ENCODE assay signal across 15 cellular contexts in the genomic region with DNA sequence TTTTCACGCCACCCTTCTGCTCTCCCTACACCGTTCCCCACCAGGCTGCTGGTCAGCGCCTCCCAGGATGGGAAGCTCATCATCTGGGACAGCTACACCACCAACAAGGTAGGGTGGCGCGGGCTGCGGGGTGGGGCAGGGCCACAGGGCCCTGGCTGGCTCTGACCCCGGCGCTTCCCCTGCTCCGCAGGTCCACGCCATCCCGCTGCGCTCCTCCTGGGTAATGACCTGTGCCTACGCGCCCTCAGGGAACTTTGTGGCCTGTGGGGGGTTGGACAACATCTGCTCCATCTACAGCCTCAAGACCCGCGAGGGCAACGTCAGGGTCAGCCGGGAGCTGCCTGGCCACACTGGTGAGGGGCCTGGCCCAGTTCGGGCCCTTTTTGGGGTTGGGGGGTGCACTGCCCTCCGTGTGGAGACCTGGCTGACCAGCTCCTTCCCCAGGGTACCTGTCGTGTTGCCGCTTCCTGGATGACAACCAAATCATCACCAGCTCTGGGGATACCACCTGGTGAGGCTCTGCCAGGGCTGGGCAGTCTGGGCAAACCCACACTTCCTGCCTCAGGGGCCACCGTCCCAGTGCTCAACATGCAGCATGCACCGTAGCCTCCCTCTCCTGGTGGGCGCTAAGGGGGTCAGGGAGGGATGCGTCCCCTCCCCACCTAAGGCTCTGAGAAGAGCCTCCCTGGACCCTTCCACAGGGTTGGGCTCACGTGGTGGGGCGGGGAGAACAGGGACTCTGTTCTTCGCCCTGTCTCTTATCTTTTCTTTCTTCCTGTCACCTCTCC. TPM values are rescaled to one million over a fixed set of nuclear protein-coding genes. Genes with fewer than 3 reads are reported as not detected.
A peak's percentile ranks its signal among the peaks of the same experiment; 100 is the strongest.
DNase-seq lines count a peak whose midpoint lies in the region; ATAC-seq and TF ChIP-seq lines count a peak whose summit lies in the region.
"Had no signal": no experiment of that assay in that cellular context is flagged by ENCODE, and none has a peak within 500 bp of the region (broad histone marks: within the 10 kb centered on the region; RNA-seq: fewer than 3 reads in every experiment).

No MANE protein-coding gene starts in this region.

- H3K4me1 ChIP-seq in esophagus muscularis mucosa = peaks cover 22 to 65% (median 60%) of the 10 kb centered on the region in 4 donors

- TF ChIP-seq EP300 in esophagus muscularis mucosa (IDR thresholded peaks at IDR 0.05) = no peak

- no peaks in the 10 kb centered on the region for H3K27me3 ChIP-seq in esophagus muscularis mucosa

- TF ChIP-seq POLR2A in esophagus muscularis mucosa (IDR thresholded peaks at IDR 0.05; ENCODE audit: low read depth) = no peak

- H3K4me3 ChIP-seq in esophagus muscularis mucosa = no peak overlapping the region

- H3K4me1 Mint-ChIP-seq in T-helper 1 cell treated with Interleukin-12 subunit alpha and Interleukin-12 subunit beta and Interleukin-4 antibody, amounts not matched to agents 30 μg/mL and 1 μg/mL, for 36 hours (ENCODE audit: low read depth) = peaks cover 8% of the 10 kb centered on the region
- H3K4me1 Mint-ChIP-seq in T-helper 17 cell (peaks cover 38% of the 10 kb centered on the region), progenitor cell of endocrine pancreas (ENCODE audit: low read depth) (peaks cover 2% of the 10 kb centered on the region)

- H3K9me3 Mint-ChIP-seq in T-helper 1 cell treated with Interleukin-12 subunit alpha and Interleukin-12 subunit beta and Interleukin-4 antibody, amounts not matched to agents 30 μg/mL and 1 μg/mL, for 36 hours = no peaks in the 10 kb centered on the region
- no peaks in the 10 kb centered on the region for H3K9me3 Mint-ChIP-seq in progenitor cell of endocrine pancreas (ENCODE audit: low read depth)

- H3K36me3 Mint-ChIP-seq in T-helper 1 cell treated with Interleukin-12 subunit alpha and Interleukin-12 subunit beta and Interleukin-4 antibody, amounts not matched to agents 30 μg/mL and 1 μg/mL, for 36 hours (ENCODE audit: low read depth) = peaks cover 14% of the 10 kb centered on the region
- H3K36me3 Mint-ChIP-seq in T-helper 17 cell (ENCODE audit: low read depth) (peaks cover 4% of the 10 kb centered on the region), progenitor cell of endocrine pancreas (ENCODE audit: insufficient read depth) (peaks cover 6% of the 10 kb centered on the region)

- ATAC-seq in T-helper 17 cell (no peak), HG03520 (IDR thresholded peaks at IDR 0.05; ENCODE audit: unreplicated experiment) (no peak)

- no peaks in the 10 kb centered on the region for H3K9me3 ChIP-seq in T-helper 17 cell (ENCODE audit: control insufficient read depth, low read length, poor library complexity, severe bottlenecking)
- no peaks in the 10 kb centered on the region for H3K9me3 ChIP-seq in esophagus muscularis mucosa

- H3K27ac Mint-ChIP-seq in T-helper 1 cell treated with Interleukin-12 subunit alpha and Interleukin-12 subunit beta and Interleukin-4 antibody, amounts not matched to agents 30 μg/mL and 1 μg/mL, for 36 hours = peak overlapping the region; percentile 81
- H3K27ac Mint-ChIP-seq in T-helper 17 cell (peak overlapping the region; percentile 53), progenitor cell of endocrine pancreas (peak overlapping the region; percentile 80)

- TF ChIP-seq CTCF in esophagus muscularis mucosa (IDR thresholded peaks at IDR 0.05) (no peak), progenitor cell of endocrine pancreas (IDR thresholded peaks at IDR 0.05; ENCODE audit: unreplicated experiment) (no peak)

- peak overlapping the region in 3 of 4 donors; percentile 98 to 100 (median 99) for H3K27ac ChIP-seq in esophagus muscularis mucosa (replicated peaks in 1 of 4)
- H3K27ac ChIP-seq: HL-60 had no signal

- H3K36me3 ChIP-seq in esophagus muscularis mucosa = peaks cover 34 to 61% (median 60%) of the 10 kb centered on the region in 4 donors

- no peaks in the 10 kb centered on the region for H3K27me3 Mint-ChIP-seq in T-helper 1 cell treated with Interleukin-12 subunit alpha and Interleukin-12 subunit beta and Interleukin-4 antibody, amounts not matched to agents 30 μg/mL and 1 μg/mL, for 36 hours (ENCODE audit: low read depth)
- H3K27me3 Mint-ChIP-seq in T-helper 17 cell (no peaks in the 10 kb centered on the region), progenitor cell of endocrine pancreas (no peaks in the 10 kb centered on the region)

- DNase-seq in T-helper 1 cell (no peak), T-helper 17 cell (no peak), esophagus muscularis mucosa (ENCODE audit: extremely low spot score) (no peak), progenitor cell of endocrine pancreas (ENCODE audit: low spot score, unreplicated experiment) (no peak), AG08396 (ENCODE audit: low spot score) (no peak), T1000 (lab: John Stamatoyannopoulos, UW) (no peak)
- DNase-seq: activated CD4-positive, alpha-beta T cell treated with anti-CD3 and anti-CD28 coated beads, Interleukin-2, amount 50 U/mL, for 4 hours; erythroblast; NCI-H524 treated with DMSO at 0.1 percent for 48 hours; SIG-M5; stimulated activated CD8-positive, alpha-beta memory T cell treated with anti-CD3 and anti-CD28 coated beads, Interleukin-4, amount 100 ng/mL, for 48 hours had no signal

- intact Hi-C loops in esophagus muscularis mucosa (cut with DNase I) = no loop called here

- WGBS in esophagus muscularis mucosa = 86% methylated on average over 23 of the region's 29 CpGs

- H3K4me3 Mint-ChIP-seq in T-helper 1 cell treated with Interleukin-12 subunit alpha and Interleukin-12 subunit beta and Interleukin-4 antibody, amounts not matched to agents 30 μg/mL and 1 μg/mL, for 36 hours = peak overlapping the region; percentile 70
- H3K4me3 Mint-ChIP-seq in T-helper 17 cell (peak overlapping the region; percentile 36), progenitor cell of endocrine pancreas (ENCODE audit: low read depth) (peak overlapping the region; percentile 45)

RNA-seq across cellular contexts. Expression of a gene that starts 4.0 kb away (rescaled TPM):
- total RNA-seq in T-helper 17 cell (100 to 1,000 TPM; 140 to 161 TPM), esophagus muscularis mucosa (100 to 1,000 TPM; 150 to 229 (median 218) TPM), progenitor cell of endocrine pancreas (160 and 167 TPM in 2 replicates)

RNA-seq across cellular contexts. Expression of a gene that starts 16.5 kb away (rescaled TPM):
- total RNA-seq in T-helper 17 cell (10 to 100 TPM; 70.3 to 71.5 TPM), esophagus muscularis mucosa (10 to 100 TPM; 19.5 to 33.5 (median 30.9) TPM), progenitor cell of endocrine pancreas (89.3 and 95.1 TPM in 2 replicates)

RNA-seq across cellular contexts. Expression of a gene that starts 21.3 kb away (rescaled TPM):
- total RNA-seq in T-helper 17 cell (not detected), esophagus muscularis mucosa (not detected), progenitor cell of endocrine pancreas (4.1 and 4.2 TPM in 2 replicates)
- total RNA-seq: A172 had no signal

RNA-seq across cellular contexts. Expression of a gene that starts 28.4 kb away (rescaled TPM):
- total RNA-seq in T-helper 17 cell = 10 to 100 TPM; 10.1 to 12.4 TPM
- 10 to 100 TPM; 27.0 to 51.3 (median 43.7) TPM for total RNA-seq in esophagus muscularis mucosa
- 30.2 and 33.7 TPM in 2 replicates for total RNA-seq in progenitor cell of endocrine pancreas

RNA-seq across cellular contexts. Expression of a gene that starts 36.1 kb away (rescaled TPM):
- 1 to 10 TPM; 4.5 to 6.1 TPM for total RNA-seq in T-helper 17 cell
- under 1 TPM in 2 of 4 donors, not detected in 2; 0.17 to 0.32 TPM for total RNA-seq in esophagus muscularis mucosa
- 0.62 and 0.93 TPM in 2 replicates for total RNA-seq in progenitor cell of endocrine pancreas
- total RNA-seq: A172 had no signal
